ENCODE assay signal across 23 cellular contexts in genomic region chr11:20973959-20974358, GRCh38.
DNase-seq lines count a peak whose midpoint lies in the region; ATAC-seq, FAIRE-seq and TF ChIP-seq lines count a peak whose summit lies in the region.
"Had no signal": no experiment of that assay in that cellular context is flagged by ENCODE, and none has a peak within 500 bp of the region (broad histone marks: within the 10 kb centered on the region; RNA-seq: fewer than 3 reads in every experiment).

No MANE protein-coding gene starts in this region.

- H3K9ac ChIP-seq in HepG2 (ENCODE audit: insufficient read depth, low read depth, low read length): no peak overlapping the region
- H3K9ac ChIP-seq in endodermal cell (ENCODE audit: extremely low read depth, low read length, poor library complexity, severe bottlenecking): no peak overlapping the region
- no peak overlapping the region for H3K9ac ChIP-seq in mesendoderm (ENCODE audit: low read length)
- H3K9ac ChIP-seq in mesenchymal stem cell (ENCODE audit: low read length): no peak overlapping the region

- TF ChIP-seq POLR2A in HepG2 (IDR thresholded peaks at IDR 0.05; ENCODE audit: insufficient read depth in 1 of 2, low read depth in 2 of 2, low read length in 2 of 2) (no peak), right lobe of liver (IDR thresholded peaks at IDR 0.05) (no peak), heart left ventricle (IDR thresholded peaks at IDR 0.05) (no peak)

- CTCF ChIA-PET in HepG2 (lab: Yijun Ruan, JAX; ENCODE audit: low intra/inter-chr PET ratio, low total read pairs): no interaction called here

- intact Hi-C loops in HepG2 (cut with micrococcal nuclease; ENCODE audit: unreplicated experiment): no loop called here
- intact Hi-C loops in right lobe of liver (cut with DNase I): no loop called here
- intact Hi-C loops in heart left ventricle (cut with DNase I): no loop called here

- TF ChIP-seq CTCF in HepG2 (CRISPR knock-in tag; IDR thresholded peaks at IDR 0.05): no peak
- no peak for TF ChIP-seq CTCF in right lobe of liver (IDR thresholded peaks at IDR 0.05)
- no peak for TF ChIP-seq CTCF in endodermal cell (conservative IDR thresholded peaks at IDR 0.05)
- no peak for TF ChIP-seq CTCF in heart left ventricle (IDR thresholded peaks at IDR 0.05)

- no peak overlapping the region for H4K91ac ChIP-seq in mesenchymal stem cell (ENCODE audit: low read length)

- H3K27me3 Mint-ChIP-seq in endodermal cell (ENCODE audit: insufficient read depth): peaks cover 18% of the 10 kb centered on the region

- H4K8ac ChIP-seq in mesendoderm (ENCODE audit: low read depth, low read length): no peak overlapping the region
- no peak overlapping the region for H4K8ac ChIP-seq in mesenchymal stem cell (ENCODE audit: low read length)

- H3K23ac ChIP-seq in mesendoderm (ENCODE audit: low read length) (no peak overlapping the region), mesenchymal stem cell (ENCODE audit: low read length in 2 of 2) (no peak overlapping the region)

- H3K14ac ChIP-seq in mesenchymal stem cell (ENCODE audit: low read length in 2 of 2): no peak overlapping the region

- TF ChIP-seq EP300 in HepG2 (IDR thresholded peaks at IDR 0.05; ENCODE audit: low read depth in 2 of 2, low read length in 2 of 2): no peak
- no peak for TF ChIP-seq EP300 in HepG2 (CRISPR knock-in tag; IDR thresholded peaks at IDR 0.05; ENCODE audit: borderline replicate concordance)

- H3K36me3 ChIP-seq in HepG2 (replicated peaks in 1 of 2; ENCODE audit: control insufficient read depth in 1 of 2, insufficient read depth in 2 of 2, low read length in 2 of 2) (no peaks in the 10 kb centered on the region), right lobe of liver (no peaks in the 10 kb centered on the region), endodermal cell (ENCODE audit: control insufficient read depth, insufficient read depth, low read length) (no peaks in the 10 kb centered on the region), mesendoderm (ENCODE audit: control insufficient read depth, insufficient read depth, low read length) (no peaks in the 10 kb centered on the region), mesenchymal stem cell (ENCODE audit: control insufficient read depth in 1 of 2, insufficient read depth in 2 of 2, low read depth in 1 of 2, low read length in 2 of 2) (no peaks in the 10 kb centered on the region), heart left ventricle (no peaks in the 10 kb centered on the region), small intestine (ENCODE audit: control insufficient read depth in 2 of 2, insufficient read depth in 2 of 2, low read length in 2 of 2) (no peaks in the 10 kb centered on the region)

- H3K36me3 Mint-ChIP-seq in endodermal cell (ENCODE audit: low read depth): no peaks in the 10 kb centered on the region

- H3K79me2 ChIP-seq in HepG2 (ENCODE audit: insufficient read depth, low read length): no peaks in the 10 kb centered on the region
- no peaks in the 10 kb centered on the region for H3K79me2 ChIP-seq in mesendoderm (ENCODE audit: control insufficient read depth, insufficient read depth, low read length)

- H3K18ac ChIP-seq in mesendoderm (ENCODE audit: low read length) (no peak overlapping the region), mesenchymal stem cell (ENCODE audit: low read depth in 1 of 2, low read length in 2 of 2) (no peak overlapping the region)

- no peak overlapping the region for H3K4ac ChIP-seq in mesendoderm (ENCODE audit: low read depth, low read length)
- no peak overlapping the region for H3K4ac ChIP-seq in mesenchymal stem cell (ENCODE audit: low read depth in 1 of 2, low read length in 2 of 2)

- no peak overlapping the region for H2AFZ ChIP-seq in HepG2 (ENCODE audit: low read length)
- no peak overlapping the region for H2AFZ ChIP-seq in mesenchymal stem cell (ENCODE audit: low read depth, low read length)

- H2BK120ac ChIP-seq in mesendoderm (ENCODE audit: low read depth, low read length) (no peak overlapping the region), mesenchymal stem cell (ENCODE audit: low read depth, low read length) (no peak overlapping the region)

- H2BK15ac ChIP-seq in mesendoderm (replicated peaks; ENCODE audit: low read depth) (no peak overlapping the region), mesenchymal stem cell (ENCODE audit: low read depth, poor library complexity, severe bottlenecking) (no peak overlapping the region)

- DNase-seq in HepG2 (ENCODE audit: low spot score) (no peak), right lobe of liver (no peak), endodermal cell (peak; percentile 74), mesendoderm (peak; percentile 28), mesenchymal stem cell (no peak), heart left ventricle (no peak), small intestine (no peak)
- DNase-seq: MV-4-11; NCI-H1105; NCI-H146; NCI-H1930; NCI-H2107; NCI-H524; NCI-H774; NK-92 treated with Interleukin-12 subunit alpha and Interleukin-12 subunit beta, amount 100 ng/mL, for 24 hours; PC-3 had no signal

- H3K9me3 ChIP-seq in HepG2 (ENCODE audit: low read length) (no peaks in the 10 kb centered on the region), right lobe of liver (no peaks in the 10 kb centered on the region), endodermal cell (ENCODE audit: control insufficient read depth, low read length) (no peaks in the 10 kb centered on the region), mesenchymal stem cell (ENCODE audit: control insufficient read depth, low read length) (no peaks in the 10 kb centered on the region), heart left ventricle (no peaks in the 10 kb centered on the region), small intestine (ENCODE audit: control insufficient read depth, low read depth) (no peaks in the 10 kb centered on the region)
- H3K9me3 ChIP-seq: SJCRH30 had no signal

- ATAC-seq in HepG2 (no peak), right lobe of liver (no peak), heart left ventricle (no peak), GM18519 (IDR thresholded peaks at IDR 0.05; ENCODE audit: low FRiP score, unreplicated experiment) (no peak)
- ATAC-seq: HCT116, K562, PC-3, Right ventricle myocardium inferior, SK-N-SH treated with all-trans-retinoic acid at 6 μM for 48 hours had no signal

- H3K4me1 ChIP-seq in HepG2 (ENCODE audit: insufficient read depth, low read length): no peaks in the 10 kb centered on the region
- no peaks in the 10 kb centered on the region for H3K4me1 ChIP-seq in right lobe of liver
- H3K4me1 ChIP-seq in endodermal cell (ENCODE audit: control insufficient read depth, insufficient read depth, low read length): no peaks in the 10 kb centered on the region
- H3K4me1 ChIP-seq in mesendoderm (ENCODE audit: control insufficient read depth, low read depth, low read length): no peaks in the 10 kb centered on the region
- no peaks in the 10 kb centered on the region for H3K4me1 ChIP-seq in mesenchymal stem cell (ENCODE audit: control insufficient read depth, insufficient read depth, low read depth, low read length)
- H3K4me1 ChIP-seq in heart left ventricle: no peaks in the 10 kb centered on the region
- H3K4me1 ChIP-seq in small intestine (ENCODE audit: control insufficient read depth in 2 of 2, insufficient read depth in 1 of 2, low read depth in 1 of 2, low read length in 1 of 2): no peaks in the 10 kb centered on the region

- no peak for TF ChIP-seq RAD21 in HepG2 (CRISPR knock-in tag; IDR thresholded peaks at IDR 0.05)

- H3K4me3 Mint-ChIP-seq in endodermal cell: no peak overlapping the region

- WGBS in HepG2 (ENCODE audit: low lambda C conversion rate): 1% methylated on average over 5 of the region's 5 CpGs
- WGBS in right lobe of liver (ENCODE audit: insufficient coverage, low coverage, low lambda C conversion rate, missing lambda C conversion rate): 26% methylated on average over 5 of the region's 5 CpGs
- 58 to 71% methylated on average over 5 of the region's 5 CpGs for WGBS in endodermal cell (ENCODE audit: insufficient coverage in 1 of 2, insufficient read length in 1 of 2), 2 experiments
- WGBS in mesendoderm (ENCODE audit: extremely low coverage, insufficient coverage, low lambda C conversion rate): no CpG with 5 or more reads among the region's 5 CpGs
- 49% methylated on average over 5 of the region's 5 CpGs for WGBS in mesenchymal stem cell
- WGBS in heart left ventricle, 4 donors: 45 to 50% (median 49%) methylated on average over 5 of the region's 5 CpGs
- WGBS in small intestine, 3 donors: 46 to 55% (median 48%) methylated on average over 5 of the region's 5 CpGs

- H3K27me3 ChIP-seq in HepG2 (ENCODE audit: control insufficient read depth in 1 of 2, insufficient read depth in 2 of 2, low read length in 2 of 2): no peaks in the 10 kb centered on the region
- H3K27me3 ChIP-seq in right lobe of liver: no peaks in the 10 kb centered on the region
- H3K27me3 ChIP-seq in endodermal cell (ENCODE audit: control insufficient read depth, insufficient read depth, low read length, poor library complexity, severe bottlenecking): peaks cover 37% of the 10 kb centered on the region
- no peaks in the 10 kb centered on the region for H3K27me3 ChIP-seq in mesendoderm (ENCODE audit: insufficient read depth, low read length, poor library complexity)
- no peaks in the 10 kb centered on the region for H3K27me3 ChIP-seq in mesenchymal stem cell (ENCODE audit: control insufficient read depth in 1 of 2, insufficient read depth in 1 of 2, low read length in 2 of 2)
- H3K27me3 ChIP-seq in heart left ventricle: no peaks in the 10 kb centered on the region
- H3K27me3 ChIP-seq in small intestine (ENCODE audit: control insufficient read depth in 2 of 2, insufficient read depth in 2 of 2, low read length in 2 of 2): no peaks in the 10 kb centered on the region
- H3K27me3 ChIP-seq: SJCRH30 had no signal

- H2AK5ac ChIP-seq in mesendoderm (ENCODE audit: low read length) (no peak overlapping the region), mesenchymal stem cell (ENCODE audit: low read length, severe bottlenecking) (no peak overlapping the region)

- no peak overlapping the region for H4K5ac ChIP-seq in mesendoderm (ENCODE audit: low read length)

- H3K4me2 ChIP-seq in HepG2 (ENCODE audit: low read depth, low read length): no peak overlapping the region
- no peak overlapping the region for H3K4me2 ChIP-seq in mesendoderm (ENCODE audit: low read length)
- H3K4me2 ChIP-seq in mesenchymal stem cell (ENCODE audit: low read length, poor library complexity, severe bottlenecking): no peak overlapping the region

- BruUV-seq in HepG2 (replicated peaks; lab: Mats Ljungman, UMichigan): no TSS peak

- H3K56ac ChIP-seq in mesendoderm (ENCODE audit: low read length): no peak overlapping the region

- no peaks in the 10 kb centered on the region for H4K20me1 ChIP-seq in HepG2 (ENCODE audit: insufficient read depth, low read length)

- H2BK5ac ChIP-seq in mesendoderm (ENCODE audit: low read length): no peak overlapping the region
- H2BK5ac ChIP-seq in mesenchymal stem cell (ENCODE audit: low read depth, low read length, poor library complexity, severe bottlenecking): no peak overlapping the region

- in situ Hi-C loops in HepG2 (cut with HindIII; ENCODE audit: extremely low pct_ligation_motif_present, low pct_unique_long_range_greater_than_20kb): no loop called here

- no peak overlapping the region for H3K27ac Mint-ChIP-seq in endodermal cell

- no peaks in the 10 kb centered on the region for H3K79me1 ChIP-seq in mesendoderm (ENCODE audit: low read length)
- H3K79me1 ChIP-seq in mesenchymal stem cell (replicated peaks; ENCODE audit: low read length, poor library complexity, severe bottlenecking): no peaks in the 10 kb centered on the region

- H3K27ac ChIP-seq in HepG2 (ENCODE audit: extremely low read length, insufficient read depth, low read length) (no peak overlapping the region), right lobe of liver (no peak overlapping the region), endodermal cell (ENCODE audit: low read depth, low read length) (no peak overlapping the region), mesendoderm (ENCODE audit: low read depth, low read length) (no peak overlapping the region), mesenchymal stem cell (ENCODE audit: low read length, poor library complexity, severe bottlenecking) (no peak overlapping the region), heart left ventricle (no peak overlapping the region), small intestine (ENCODE audit: low read depth in 1 of 2, low read length in 1 of 2) (no peak overlapping the region)
- H3K27ac ChIP-seq: 22Rv1, SJCRH30 had no signal

- POLR2A ChIA-PET in HepG2 (lab: Yijun Ruan, JAX): no interaction called here

- FAIRE-seq in HepG2 (lab: Jason Lieb, UNC): no peak
- no peak for FAIRE-seq in small intestine (lab: Jason Lieb, UNC)
- FAIRE-seq: K562 had no signal

- no peak overlapping the region for H3K4me3 ChIP-seq in HepG2 (replicated peaks in 1 of 3; ENCODE audit: insufficient read depth in 1 of 3, low read depth in 2 of 3, low read length in 3 of 3)
- H3K4me3 ChIP-seq in right lobe of liver: no peak overlapping the region
- no peak overlapping the region for H3K4me3 ChIP-seq in endodermal cell (ENCODE audit: low read length)
- H3K4me3 ChIP-seq in mesendoderm (ENCODE audit: low read length): no peak overlapping the region
- no peak overlapping the region for H3K4me3 ChIP-seq in mesenchymal stem cell (ENCODE audit: insufficient read depth in 1 of 2, low read depth in 1 of 2, low read length in 2 of 2)
- no peak overlapping the region for H3K4me3 ChIP-seq in heart left ventricle
- H3K4me3 ChIP-seq in small intestine (ENCODE audit: low read depth in 1 of 2, low read length in 2 of 2): no peak overlapping the region
- H3K4me3 ChIP-seq: K562, SJCRH30 had no signal

- no peaks in the 10 kb centered on the region for H3K9me3 Mint-ChIP-seq in endodermal cell

- H2BK12ac ChIP-seq in mesenchymal stem cell (ENCODE audit: low read length in 2 of 2): no peak overlapping the region

- H3K4me1 Mint-ChIP-seq in endodermal cell: peaks cover 6% of the 10 kb centered on the region

Comparison
In these comparisons a context has a peak if more than half of its experiments do, and no peak if none do; other contexts are left out.
1. DNase-seq: peak in endodermal cell (single experiment) and mesendoderm (single experiment); none in HepG2 (single experiment), right lobe of liver (0 of 3), mesenchymal stem cell (single experiment), heart left ventricle (0 of 5) and small intestine (single experiment).